ENCODE assay signal across 12 cellular contexts in genomic region chr15:48565560-48566482, GRCh38.
A peak's percentile ranks its signal among the peaks of the same experiment; 100 is the strongest.
DNase-seq lines count a peak whose midpoint lies in the region; ATAC-seq and TF ChIP-seq lines count a peak whose summit lies in the region.
"Had no signal": no experiment of that assay in that cellular context is flagged by ENCODE, and none has a peak within 500 bp of the region (broad histone marks: within the 10 kb centered on the region; RNA-seq: fewer than 3 reads in every experiment).

No MANE protein-coding gene starts in this region.

- H3K4me3 ChIP-seq in BJ (ENCODE audit: low read depth, low read length), result no peak overlapping the region
- H3K4me3 ChIP-seq in PC-3 (ENCODE audit: low read length), result no peak overlapping the region
- H3K4me3 ChIP-seq in epithelial cell of esophagus (ENCODE audit: low read length), result no peak overlapping the region
- H3K4me3 ChIP-seq in left lung, result no peak overlapping the region
- H3K4me3 ChIP-seq in dorsolateral prefrontal cortex, result no peak overlapping the region
- H3K4me3 ChIP-seq: GM23338 had no signal

- TF ChIP-seq CTCF in BJ (IDR thresholded peaks at IDR 0.05; ENCODE audit: insufficient read depth, low read depth, low read length) (0 out of 2 replicates have a peak, but pooled peaks have one; percentile 10), PC-3 (conservative IDR thresholded peaks at IDR 0.05; ENCODE audit: low read depth, low read length) (no peak), epithelial cell of esophagus (IDR thresholded peaks at IDR 0.05; ENCODE audit: insufficient read depth, low read depth, low read length, missing control alignments) (no peak), left lung (IDR thresholded peaks at IDR 0.05) (no peak), dorsolateral prefrontal cortex (IDR thresholded peaks at IDR 0.05 in 54 of 56, conservative IDR thresholded peaks at IDR 0.05 in 2 of 56; ENCODE audit: low read depth in 1 of 56, partially characterized antibody in 56 of 56) (no peak)

- H3K4me1 ChIP-seq in PC-3 (ENCODE audit: insufficient read depth, low read length) (peaks cover 24% of the 10 kb centered on the region), left lung (peaks cover 0 to 6% of the 10 kb centered on the region in 2 donors)

- DNase-seq in BJ (ENCODE audit: low read depth) (peak; percentile 76), PC-3 (peak; percentile 93), epithelial cell of esophagus (ENCODE audit: low read depth) (peak; percentile 85), left lung (no peak), dorsolateral prefrontal cortex (no peak), CD1c-positive myeloid dendritic cell (ENCODE audit: extremely low spot score) (no peak)
- no peak for DNase-seq in stimulated activated CD4-positive, alpha-beta T cell treated with anti-CD3 and anti-CD28 coated beads, Interleukin-2, amount 100 ng/mL, for 48 hours
- DNase-seq: NCI-H2227 treated with DMSO at 0.1 percent for 48 hours, T-helper 2 cell had no signal

- H3K36me3 ChIP-seq in BJ (ENCODE audit: control insufficient read depth, insufficient read depth, low read length) (no peaks in the 10 kb centered on the region; the same call in 1 of the 2 replicates), PC-3 (ENCODE audit: low read depth, low read length) (no peaks in the 10 kb centered on the region), left lung (no peaks in the 10 kb centered on the region)

- H4K20me1 ChIP-seq in PC-3 (ENCODE audit: low read length), result no peaks in the 10 kb centered on the region

- H3K27ac ChIP-seq in PC-3 (ENCODE audit: low read length) (peak overlapping the region; percentile 56), left lung (peak overlapping the region in 1 of 2 donors; percentile 8), dorsolateral prefrontal cortex (no peak overlapping the region)
- H3K27ac ChIP-seq: parathyroid adenoma had no signal

- CTCF ChIA-PET in BJ (lab: Yijun Ruan, JAX) (interaction anchor here (0.9 to 1.8 kb wide), 2 partner anchors 10 to 58 kb away, joined by 3 to 5 read pairs; no protein-coding TSS in a partner anchor), PC-3 (lab: Charles Lee) (no interaction called here)

- H3K27me3 ChIP-seq in BJ (ENCODE audit: control insufficient read depth, insufficient read depth, low read length), result no peaks in the 10 kb centered on the region
- no peaks in the 10 kb centered on the region for H3K27me3 ChIP-seq in PC-3 (ENCODE audit: low read length)
- H3K27me3 ChIP-seq in left lung, result no peaks in the 10 kb centered on the region
- H3K27me3 ChIP-seq in dorsolateral prefrontal cortex, result no peaks in the 10 kb centered on the region

- H3K9me3 ChIP-seq in PC-3 (ENCODE audit: low read length), result no peaks in the 10 kb centered on the region
- H3K9me3 ChIP-seq in left lung, result no peaks in the 10 kb centered on the region

- H3K9me2 ChIP-seq in PC-3 (replicated peaks; ENCODE audit: low read length), result no peaks in the 10 kb centered on the region

- BruUV-seq in PC-3 (replicated peaks; lab: Mats Ljungman, UMichigan), result no TSS peak

- intact Hi-C loops in PC-3 (cut with micrococcal nuclease) (loop anchor here (5.0 to 10.0 kb wide), 2 partner anchors 71 to 91 kb away; no protein-coding TSS in a partner anchor), left lung (cut with DNase I) (no loop called here), dorsolateral prefrontal cortex (cut with DNase I) (no loop called here)

- H3F3A ChIP-seq in PC-3 (ENCODE audit: low read length, unreplicated experiment), result no peaks in the 10 kb centered on the region

- H2AFZ ChIP-seq in PC-3 (ENCODE audit: low read length), result no peak overlapping the region
- H2AFZ ChIP-seq: GM23338, parathyroid adenoma had no signal

- H3K4me2 ChIP-seq in PC-3 (ENCODE audit: low read length), result peak overlapping the region; percentile 48
- H3K4me2 ChIP-seq: GM23338 had no signal

- POLR2A ChIA-PET in BJ (lab: Charles Lee) (no interaction called here), PC-3 (lab: Charles Lee; ENCODE audit: unreplicated experiment) (no interaction called here)

- H3K79me2 ChIP-seq in PC-3 (ENCODE audit: low read length), result no peaks in the 10 kb centered on the region
- H3K79me2 ChIP-seq: parathyroid adenoma had no signal

- H3K9ac ChIP-seq in PC-3 (ENCODE audit: low read length), result no peak overlapping the region
- H3K9ac ChIP-seq: parathyroid adenoma had no signal

- peak; percentile 94 for ATAC-seq in PC-3
- peak; percentile 64 for ATAC-seq in left lung
- ATAC-seq in HG03039 (IDR thresholded peaks at IDR 0.05; ENCODE audit: unreplicated experiment), result no peak
- ATAC-seq: GM23338 had no signal

Comparison
In these comparisons a context has a peak if more than half of its experiments do, and no peak if none do; other contexts are left out.
1. DNase-seq: peak in BJ (single experiment), PC-3 (single experiment) and epithelial cell of esophagus (single experiment); none in left lung (0 of 2), dorsolateral prefrontal cortex (0 of 10), stimulated activated CD4-positive, alpha-beta T cell treated with anti-CD3 and anti-CD28 coated beads, Interleukin-2, amount 100 ng/mL, for 48 hours (0 of 2) and CD1c-positive myeloid dendritic cell (single experiment).